Comparison of ENCODE assay signal across 19 cellular contexts in genomic region chr7:10476642-10477041, GRCh38.
DNase-seq lines count a peak whose midpoint lies in the region; ATAC-seq and TF ChIP-seq lines count a peak whose summit lies in the region.
"Had no signal": no experiment of that assay in that cellular context is flagged by ENCODE, and none has a peak within 500 bp of the region (broad histone marks: within the 10 kb centered on the region; RNA-seq: fewer than 3 reads in every experiment).

No MANE protein-coding gene starts in this region.

- H3K36me3 ChIP-seq in lower lobe of right lung, result no peaks in the 10 kb centered on the region
- no peaks in the 10 kb centered on the region for H3K36me3 ChIP-seq in sigmoid colon
- no peaks in the 10 kb centered on the region for H3K36me3 ChIP-seq in aorta (ENCODE audit: control insufficient read depth in 1 of 2, insufficient read depth in 2 of 2, low read length in 1 of 2)
- H3K36me3 ChIP-seq: BLaER1, HAP-1 had no signal

- no peaks in the 10 kb centered on the region for H3K27me3 ChIP-seq in lower lobe of right lung (ENCODE audit: low read depth)
- H3K27me3 ChIP-seq in sigmoid colon, result no peaks in the 10 kb centered on the region
- H3K27me3 ChIP-seq in aorta (ENCODE audit: control insufficient read depth in 1 of 2, insufficient read depth in 2 of 2, low read length in 1 of 2), result no peaks in the 10 kb centered on the region
- H3K27me3 ChIP-seq: BLaER1 had no signal

- intact Hi-C loops in lower lobe of right lung (cut with DNase I) (no loop called here), sigmoid colon (cut with DNase I) (no loop called here), aorta (cut with DNase I) (no loop called here)

- H3K4me3 Mint-ChIP-seq in stimulated activated naive CD8-positive, alpha-beta T cell treated with anti-CD3 and anti-CD28 coated beads, Interleukin-15, amount 100 ng/mL, for 72 hours, result no peak overlapping the region
- H3K4me3 Mint-ChIP-seq in activated CD4-positive, alpha-beta memory T cell treated with anti-CD3 and anti-CD28 coated beads, Interleukin-2, amount 10 ng/mL, durations not matched to agents 7 days and 5 days, result no peak overlapping the region
- H3K4me3 Mint-ChIP-seq in T-helper 17 cell, result no peak overlapping the region
- H3K4me3 Mint-ChIP-seq: B cell; CD4-positive, CD25-positive, alpha-beta regulatory T cell; CD8-positive, alpha-beta T cell had no signal

- no peak overlapping the region for H3K27ac Mint-ChIP-seq in stimulated activated naive CD8-positive, alpha-beta T cell treated with anti-CD3 and anti-CD28 coated beads, Interleukin-15, amount 100 ng/mL, for 72 hours
- no peak overlapping the region for H3K27ac Mint-ChIP-seq in activated CD4-positive, alpha-beta memory T cell treated with anti-CD3 and anti-CD28 coated beads, Interleukin-2, amount 10 ng/mL, durations not matched to agents 7 days and 5 days
- H3K27ac Mint-ChIP-seq in T-helper 17 cell, result no peak overlapping the region
- H3K27ac Mint-ChIP-seq: B cell; CD4-positive, CD25-positive, alpha-beta regulatory T cell; CD8-positive, alpha-beta T cell had no signal

- no peak for TF ChIP-seq EP300 in sigmoid colon (IDR thresholded peaks at IDR 0.05)

- H3K9me3 Mint-ChIP-seq in stimulated activated naive CD8-positive, alpha-beta T cell treated with anti-CD3 and anti-CD28 coated beads, Interleukin-15, amount 100 ng/mL, for 72 hours, result no peaks in the 10 kb centered on the region
- peaks cover 3% of the 10 kb centered on the region for H3K9me3 Mint-ChIP-seq in activated CD4-positive, alpha-beta memory T cell treated with anti-CD3 and anti-CD28 coated beads, Interleukin-2, amount 10 ng/mL, durations not matched to agents 7 days and 5 days
- H3K9me3 Mint-ChIP-seq: CD8-positive, alpha-beta T cell had no signal

- no peaks in the 10 kb centered on the region for H3K27me3 Mint-ChIP-seq in stimulated activated naive CD8-positive, alpha-beta T cell treated with anti-CD3 and anti-CD28 coated beads, Interleukin-15, amount 100 ng/mL, for 72 hours
- H3K27me3 Mint-ChIP-seq in activated CD4-positive, alpha-beta memory T cell treated with anti-CD3 and anti-CD28 coated beads, Interleukin-2, amount 10 ng/mL, durations not matched to agents 7 days and 5 days, result no peaks in the 10 kb centered on the region
- H3K27me3 Mint-ChIP-seq in T-helper 17 cell, result no peaks in the 10 kb centered on the region
- H3K27me3 Mint-ChIP-seq: B cell; CD4-positive, CD25-positive, alpha-beta regulatory T cell had no signal

- H3K27ac ChIP-seq in lower lobe of right lung (no peak overlapping the region), sigmoid colon (no peak overlapping the region), aorta (ENCODE audit: low read depth in 1 of 2, low read length in 2 of 2) (no peak overlapping the region)
- H3K27ac ChIP-seq: 22Rv1, BLaER1, C4-2B, GM23248 had no signal

- H3K9me3 ChIP-seq in lower lobe of right lung (no peaks in the 10 kb centered on the region), sigmoid colon (no peaks in the 10 kb centered on the region), aorta (ENCODE audit: control insufficient read depth, low read length) (no peaks in the 10 kb centered on the region), T-helper 17 cell (ENCODE audit: control insufficient read depth, low read length, poor library complexity, severe bottlenecking) (no peaks in the 10 kb centered on the region)
- H3K9me3 ChIP-seq: BLaER1, Caco-2, HAP-1 had no signal

- H3K36me3 Mint-ChIP-seq in activated CD4-positive, alpha-beta memory T cell treated with anti-CD3 and anti-CD28 coated beads, Interleukin-2, amount 10 ng/mL, durations not matched to agents 7 days and 5 days (ENCODE audit: low read depth), result no peaks in the 10 kb centered on the region
- H3K36me3 Mint-ChIP-seq in T-helper 17 cell (ENCODE audit: low read depth), result no peaks in the 10 kb centered on the region
- H3K36me3 Mint-ChIP-seq: CD4-positive, CD25-positive, alpha-beta regulatory T cell; CD8-positive, alpha-beta T cell had no signal

- POLR2A ChIA-PET in activated CD4-positive, alpha-beta memory T cell treated with anti-CD3 and anti-CD28 coated beads, Interleukin-2, amount 10 ng/mL, durations not matched to agents 7 days and 5 days (lab: Charles Lee), result no interaction called here

- no peak for TF ChIP-seq POLR2A in sigmoid colon (IDR thresholded peaks at IDR 0.05)

- TF ChIP-seq CTCF in lower lobe of right lung (IDR thresholded peaks at IDR 0.05) (no peak), sigmoid colon (IDR thresholded peaks at IDR 0.05) (no peak)

- H3K4me1 Mint-ChIP-seq in stimulated activated naive CD8-positive, alpha-beta T cell treated with anti-CD3 and anti-CD28 coated beads, Interleukin-15, amount 100 ng/mL, for 72 hours, result no peaks in the 10 kb centered on the region
- H3K4me1 Mint-ChIP-seq in activated CD4-positive, alpha-beta memory T cell treated with anti-CD3 and anti-CD28 coated beads, Interleukin-2, amount 10 ng/mL, durations not matched to agents 7 days and 5 days, result no peaks in the 10 kb centered on the region
- no peaks in the 10 kb centered on the region for H3K4me1 Mint-ChIP-seq in T-helper 17 cell
- H3K4me1 Mint-ChIP-seq: B cell; CD4-positive, CD25-positive, alpha-beta regulatory T cell had no signal

- CTCF ChIA-PET in activated CD4-positive, alpha-beta memory T cell treated with anti-CD3 and anti-CD28 coated beads, Interleukin-2, amount 10 ng/mL, durations not matched to agents 7 days and 5 days (lab: Charles Lee), result no interaction called here

- DNase-seq in stimulated activated naive CD8-positive, alpha-beta T cell treated with anti-CD3 and anti-CD28 coated beads, Interleukin-15, Interleukin-2, amounts not matched to agents 100 U/mL and 50 U/mL, for 24 hours, result no peak
- no peak for DNase-seq in stimulated activated naive CD8-positive, alpha-beta T cell treated with anti-CD3 and anti-CD28 coated beads, Interleukin-15, amount 100 ng/mL, for 72 hours
- DNase-seq in lower lobe of right lung, result peak; percentile 34
- DNase-seq in sigmoid colon, result peak; percentile 46
- DNase-seq in aorta, result peak in 1 of 2 donors; percentile 17
- DNase-seq in activated CD4-positive, alpha-beta memory T cell treated with anti-CD3 and anti-CD28 coated beads, Interleukin-2, amount 10 ng/mL, durations not matched to agents 7 days and 5 days, result no peak
- no peak for DNase-seq in T-helper 17 cell
- DNase-seq: Caco-2; CD4-positive, CD25-positive, alpha-beta regulatory T cell; CD8-positive, alpha-beta T cell; DMS153; DND-41; GM23248 had no signal

- 95% methylated on average over 15 of the region's 15 CpGs for WGBS in sigmoid colon, 2 donors
- WGBS in aorta, 2 donors, result 92 to 96% methylated on average over 15 of the region's 15 CpGs

- H3K4me1 ChIP-seq in lower lobe of right lung (no peaks in the 10 kb centered on the region), sigmoid colon (no peaks in the 10 kb centered on the region), aorta (ENCODE audit: control insufficient read depth in 1 of 2, insufficient read depth in 2 of 2, low read length in 2 of 2) (no peaks in the 10 kb centered on the region)
- H3K4me1 ChIP-seq: BLaER1, Caco-2 had no signal

- peak; percentile 19 for ATAC-seq in stimulated activated naive CD8-positive, alpha-beta T cell treated with anti-CD3 and anti-CD28 coated beads, Interleukin-15, Interleukin-2, amounts not matched to agents 100 U/mL and 50 U/mL, for 24 hours
- ATAC-seq in stimulated activated naive CD8-positive, alpha-beta T cell treated with anti-CD3 and anti-CD28 coated beads, Interleukin-15, amount 100 ng/mL, for 72 hours, result no peak
- ATAC-seq in lower lobe of right lung, result no peak
- peak; percentile 31 for ATAC-seq in aorta (ENCODE audit: low FRiP score)
- ATAC-seq in HG02798 (IDR thresholded peaks at IDR 0.05; ENCODE audit: poor library complexity, unreplicated experiment), result no peak
- no peak for ATAC-seq in T-helper 17 cell
- ATAC-seq: CD8-positive, alpha-beta T cell had no signal

- H3K4me3 ChIP-seq in lower lobe of right lung (no peak overlapping the region), sigmoid colon (no peak overlapping the region), aorta (ENCODE audit: low read length in 2 of 2) (no peak overlapping the region)
- H3K4me3 ChIP-seq: BLaER1, GM23248, HAP-1 had no signal

Comparison
In these comparisons a context has a peak if more than half of its experiments do, and no peak if none do; other contexts are left out.
1. ATAC-seq: peak in stimulated activated naive CD8-positive, alpha-beta T cell treated with anti-CD3 and anti-CD28 coated beads, Interleukin-15, Interleukin-2, amounts not matched to agents 100 U/mL and 50 U/mL, for 24 hours (single experiment) and aorta (single experiment); none in stimulated activated naive CD8-positive, alpha-beta T cell treated with anti-CD3 and anti-CD28 coated beads, Interleukin-15, amount 100 ng/mL, for 72 hours (single experiment), lower lobe of right lung (0 of 2), HG02798 (single experiment) and T-helper 17 cell (single experiment).
2. DNase-seq: peak in lower lobe of right lung (single experiment) and sigmoid colon (single experiment); none in stimulated activated naive CD8-positive, alpha-beta T cell treated with anti-CD3 and anti-CD28 coated beads, Interleukin-15, Interleukin-2, amounts not matched to agents 100 U/mL and 50 U/mL, for 24 hours (single experiment), stimulated activated naive CD8-positive, alpha-beta T cell treated with anti-CD3 and anti-CD28 coated beads, Interleukin-15, amount 100 ng/mL, for 72 hours (0 of 2), activated CD4-positive, alpha-beta memory T cell treated with anti-CD3 and anti-CD28 coated beads, Interleukin-2, amount 10 ng/mL, durations not matched to agents 7 days and 5 days (single experiment) and T-helper 17 cell (0 of 3).